ENCODE assay signal across 8 cellular contexts in the genomic region with DNA sequence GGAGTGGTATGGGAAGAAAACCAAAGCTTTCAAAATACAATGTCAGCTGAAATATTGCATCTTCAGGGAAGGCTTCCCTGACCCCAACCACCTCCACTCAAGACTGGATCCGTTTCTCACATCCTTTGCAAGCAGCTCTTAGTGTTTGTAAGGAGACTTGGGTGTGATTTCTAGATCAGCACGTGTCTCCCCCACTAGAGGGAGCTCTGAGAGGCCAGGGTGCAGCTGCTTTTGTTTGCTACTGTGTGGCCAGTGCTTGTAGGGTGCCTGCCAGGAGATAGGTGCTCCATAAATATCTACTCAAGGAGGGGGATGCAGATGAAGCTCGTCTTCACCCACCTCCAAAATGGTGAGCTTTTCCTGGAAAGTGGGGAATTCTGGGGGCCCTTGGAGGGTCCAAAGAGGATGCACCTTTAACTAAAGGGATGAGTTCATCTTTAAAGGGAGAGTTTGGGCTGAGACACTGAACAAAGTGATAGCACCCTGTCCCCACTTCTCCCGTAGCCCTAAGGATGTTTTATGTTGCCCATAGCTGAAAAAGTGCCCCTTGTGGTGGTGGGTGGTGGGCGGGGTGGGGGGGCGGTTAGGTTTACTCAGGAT. TPM values are rescaled to one million over a fixed set of nuclear protein-coding genes. Genes with fewer than 3 reads are reported as not detected.
A peak's percentile ranks its signal among the peaks of the same experiment; 100 is the strongest.
DNase-seq lines count a peak whose midpoint lies in the region; ATAC-seq and TF ChIP-seq lines count a peak whose summit lies in the region.

No MANE protein-coding gene starts in this region.

- TF ChIP-seq CTCF in AG10803 (conservative IDR thresholded peaks at IDR 0.05; ENCODE audit: low read length) (peak; percentile 76), GM12875 (IDR thresholded peaks at IDR 0.05; ENCODE audit: borderline replicate concordance, insufficient read depth, low read depth, low read length) (peak; percentile 86)

- no peaks in the 10 kb centered on the region for H3K36me3 Mint-ChIP-seq in activated naive CD4-positive, alpha-beta T cell treated with anti-CD3 and anti-CD28 coated beads for 36 hours (ENCODE audit: low read depth)

- H3K27ac Mint-ChIP-seq in activated naive CD4-positive, alpha-beta T cell treated with anti-CD3 and anti-CD28 coated beads for 36 hours: no peak overlapping the region

- peaks cover 7% of the 10 kb centered on the region for H3K27me3 Mint-ChIP-seq in activated naive CD4-positive, alpha-beta T cell treated with anti-CD3 and anti-CD28 coated beads for 36 hours (ENCODE audit: low read depth)

- peak; percentile 45 for DNase-seq in AG10803 (ENCODE audit: low read depth)
- peak; percentile 16 for DNase-seq in NCI-H69 (lab: John Stamatoyannopoulos, UW)
- peak; percentile 60 for DNase-seq in activated naive CD4-positive, alpha-beta T cell treated with anti-CD3 and anti-CD28 coated beads for 36 hours
- peak; percentile 3 to 13 for DNase-seq in hippocampal formation (lab: John Stamatoyannopoulos, UW)
- peak in 3 of 4 experiments; percentile 7 to 13 (median 12) for DNase-seq in stimulated activated CD4-positive, alpha-beta T cell treated with anti-CD3 and anti-CD28 coated beads, Interleukin-1b, Interleukin-23, amount 100 ng/mL, for 24 hours (ENCODE audit: low read depth in 4 of 4, low spot score in 1 of 4)

- no peaks in the 10 kb centered on the region for H3K9me3 Mint-ChIP-seq in activated naive CD4-positive, alpha-beta T cell treated with anti-CD3 and anti-CD28 coated beads for 36 hours

- H3K4me1 Mint-ChIP-seq in activated naive CD4-positive, alpha-beta T cell treated with anti-CD3 and anti-CD28 coated beads for 36 hours (ENCODE audit: low read depth): no peaks in the 10 kb centered on the region

- no peak overlapping the region for H3K4me3 Mint-ChIP-seq in activated naive CD4-positive, alpha-beta T cell treated with anti-CD3 and anti-CD28 coated beads for 36 hours

- CTCF ChIA-PET in activated naive CD4-positive, alpha-beta T cell treated with anti-CD3 and anti-CD28 coated beads for 36 hours (lab: Charles Lee): interaction anchor here (0.6 to 4.1 kb wide), 9 partner anchors 9 to 474 kb away, joined by 3 to 37 read pairs (median 4); no protein-coding TSS in a partner anchor

- intact Hi-C loops in activated naive CD4-positive, alpha-beta T cell treated with anti-CD3 and anti-CD28 coated beads for 36 hours (cut with micrococcal nuclease): loop anchor here (1.0 to 5.0 kb wide), 2 partner anchors 206 to 222 kb away; no protein-coding TSS in a partner anchor

- ATAC-seq in GM19463 (IDR thresholded peaks at IDR 0.05; ENCODE audit: unreplicated experiment): no peak
- ATAC-seq in GM19452 (IDR thresholded peaks at IDR 0.05; ENCODE audit: unreplicated experiment): no peak

- H3K4me3 ChIP-seq in AG10803 (ENCODE audit: low read length) (no peak overlapping the region), GM12875 (ENCODE audit: low read depth, low read length) (no peak overlapping the region)

RNA-seq across cellular contexts. Expression of a gene that starts 52.6 kb away (rescaled TPM):
- total RNA-seq in activated naive CD4-positive, alpha-beta T cell treated with anti-CD3 and anti-CD28 coated beads for 36 hours: not detected

Comparison
In these comparisons a context has a peak if more than half of its experiments do, and no peak if none do; other contexts are left out.
1. DNase-seq: peak in every context shown above with its lines; median percentile 60 in activated naive CD4-positive, alpha-beta T cell treated with anti-CD3 and anti-CD28 coated beads for 36 hours; 45 in AG10803; 16 in NCI-H69; 12 in stimulated activated CD4-positive, alpha-beta T cell treated with anti-CD3 and anti-CD28 coated beads, Interleukin-1b, Interleukin-23, amount 100 ng/mL, for 24 hours; 8 in hippocampal formation.